10 cellular contexts compared by ENCODE assay signal in genomic region chr12:26226119-26226518, GRCh38. TPM values are rescaled to one million over a fixed set of nuclear protein-coding genes. Genes with fewer than 3 reads are reported as not detected.
DNase-seq lines count a peak whose midpoint lies in the region; ATAC-seq and TF ChIP-seq lines count a peak whose summit lies in the region.
"Had no signal": no experiment of that assay in that cellular context is flagged by ENCODE, and none has a peak within 500 bp of the region (broad histone marks: within the 10 kb centered on the region; RNA-seq: fewer than 3 reads in every experiment).

No MANE protein-coding gene starts in this region.

- H3K27me3 ChIP-seq in SK-N-SH (ENCODE audit: insufficient read depth): no peaks in the 10 kb centered on the region
- peaks cover 0 to 15% (median 0%) of the 10 kb centered on the region in 4 donors for H3K27me3 ChIP-seq in esophagus squamous epithelium
- no peaks in the 10 kb centered on the region for H3K27me3 ChIP-seq in thyroid gland

- POLR2A ChIA-PET in SK-N-SH (lab: Yijun Ruan, JAX): no interaction called here
- POLR2A ChIA-PET in HEK293T (lab: Yijun Ruan, JAX): no interaction called here

- H3K27ac ChIP-seq in SK-N-SH (ENCODE audit: low read depth in 2 of 2, low read length in 1 of 2): no peak overlapping the region
- H3K27ac ChIP-seq in esophagus squamous epithelium: peak overlapping the region in 3 of 4 donors; percentile 35 to 51 (median 47)
- H3K27ac ChIP-seq in thyroid gland: peak overlapping the region; percentile 51 to 66 (median 62)

- TF ChIP-seq POLR2A in esophagus squamous epithelium (IDR thresholded peaks at IDR 0.05): no peak
- TF ChIP-seq POLR2A in thyroid gland (IDR thresholded peaks at IDR 0.05): no peak

- H4K20me1 ChIP-seq in SK-N-SH (ENCODE audit: insufficient read depth): no peaks in the 10 kb centered on the region

- H2AFZ ChIP-seq in SK-N-SH (ENCODE audit: low read depth): peak overlapping the region; percentile 88; the same call in 1 of the 2 replicates

- no peaks in the 10 kb centered on the region for H3F3A ChIP-seq in SK-N-SH (replicated peaks; ENCODE audit: insufficient read depth)

- peak overlapping the region; percentile 83 for H3K4me3 Mint-ChIP-seq in neural crest cell
- no peak overlapping the region for H3K4me3 Mint-ChIP-seq in activated naive CD8-positive, alpha-beta T cell treated with anti-CD3 and anti-CD28 coated beads, Interleukin-2, amount 50 U/mL, for 24 hours

- H3K4me2 ChIP-seq in SK-N-SH: peak overlapping the region; percentile 75

- no peaks in the 10 kb centered on the region for H3K9me3 Mint-ChIP-seq in neural crest cell
- no peaks in the 10 kb centered on the region for H3K9me3 Mint-ChIP-seq in activated naive CD8-positive, alpha-beta T cell treated with anti-CD3 and anti-CD28 coated beads, Interleukin-2, amount 50 U/mL, for 24 hours
- H3K9me3 Mint-ChIP-seq: T-cell had no signal

- H3K4me3 ChIP-seq in SK-N-SH (ENCODE audit: low read depth in 2 of 2, low read length in 1 of 2) (peak overlapping the region; percentile 28 to 49; a peak in 3 of 4 replicates), esophagus squamous epithelium (peak overlapping the region; percentile 23 to 64 (median 42)), thyroid gland (replicated peaks in 1 of 3) (peak overlapping the region in 1 of 3 donors; percentile 35)

- intact Hi-C loops in esophagus squamous epithelium (cut with DNase I) (no loop called here), thyroid gland (cut with DNase I) (no loop called here)

- H3K36me3 ChIP-seq in SK-N-SH (replicated peaks in 1 of 2; ENCODE audit: control insufficient read depth in 1 of 2, insufficient read depth in 2 of 2, low read length in 1 of 2) (no peaks in the 10 kb centered on the region), esophagus squamous epithelium (no peaks in the 10 kb centered on the region), thyroid gland (no peaks in the 10 kb centered on the region)

- CTCF ChIA-PET in SK-N-SH (lab: Yijun Ruan, JAX): interaction anchor here (0.7 to 1.7 kb wide), 5 partner anchors 15 to 210 kb away, joined by 3 to 8 read pairs (median 3); no protein-coding TSS in a partner anchor
- CTCF ChIA-PET in HEK293T (lab: Yijun Ruan, JAX): interaction anchor here (0.5 kb wide), 1 partner anchor 83 kb away, joined by 3 read pairs; no protein-coding TSS in a partner anchor

- no peaks in the 10 kb centered on the region for H3K36me3 Mint-ChIP-seq in neural crest cell (ENCODE audit: low read depth)
- H3K36me3 Mint-ChIP-seq in activated naive CD8-positive, alpha-beta T cell treated with anti-CD3 and anti-CD28 coated beads, Interleukin-2, amount 50 U/mL, for 24 hours (ENCODE audit: low read depth): no peaks in the 10 kb centered on the region
- H3K36me3 Mint-ChIP-seq: T-cell had no signal

- peak overlapping the region; percentile 21; the same call in 1 of the 2 replicates for H3K9ac ChIP-seq in SK-N-SH

- TF ChIP-seq EP300 in SK-N-SH (IDR thresholded peaks at IDR 0.05; ENCODE audit: borderline replicate concordance in 1 of 2, low read depth in 1 of 2, low read length in 1 of 2): no peak

- peaks cover 41% of the 10 kb centered on the region for H3K27me3 Mint-ChIP-seq in neural crest cell (ENCODE audit: low read depth)
- peaks cover 44% of the 10 kb centered on the region for H3K27me3 Mint-ChIP-seq in activated naive CD8-positive, alpha-beta T cell treated with anti-CD3 and anti-CD28 coated beads, Interleukin-2, amount 50 U/mL, for 24 hours

- ATAC-seq in HG02642 (IDR thresholded peaks at IDR 0.05; ENCODE audit: poor library complexity, unreplicated experiment): no peak
- ATAC-seq in activated naive CD8-positive, alpha-beta T cell treated with anti-CD3 and anti-CD28 coated beads, Interleukin-2, amount 50 U/mL, for 24 hours: no peak
- ATAC-seq: T-cell had no signal

- no peaks in the 10 kb centered on the region for H3K9me3 ChIP-seq in SK-N-SH
- H3K9me3 ChIP-seq in esophagus squamous epithelium: no peaks in the 10 kb centered on the region
- no peaks in the 10 kb centered on the region for H3K9me3 ChIP-seq in thyroid gland

- 84% methylated on average over 10 of the region's 10 CpGs for WGBS in SK-N-SH (ENCODE audit: low lambda C conversion rate)
- 37 to 61% methylated on average over 9 to 10 of the region's 10 CpGs for WGBS in esophagus squamous epithelium, 2 donors
- 75 to 79% methylated on average over 10 of the region's 10 CpGs for WGBS in thyroid gland, 2 donors

- H3K27ac Mint-ChIP-seq in neural crest cell (ENCODE audit: unreplicated experiment): no peak overlapping the region
- no peak overlapping the region for H3K27ac Mint-ChIP-seq in activated naive CD8-positive, alpha-beta T cell treated with anti-CD3 and anti-CD28 coated beads, Interleukin-2, amount 50 U/mL, for 24 hours
- H3K27ac Mint-ChIP-seq: T-cell had no signal

- DNase-seq in SK-N-SH (no peak), esophagus squamous epithelium (lab: John Stamatoyannopoulos, UW) (no peak), neural crest cell (ENCODE audit: low read depth, low spot score) (no peak), thyroid gland (no peak), HEK293T (ENCODE audit: extremely low spot score) (no peak), occipital lobe (lab: John Stamatoyannopoulos, UW) (no peak)
- DNase-seq in activated naive CD8-positive, alpha-beta T cell treated with anti-CD3 and anti-CD28 coated beads, Interleukin-2, amount 50 U/mL, for 24 hours: no peak
- DNase-seq: DMS 273 treated with DMSO at 0.1 percent for 48 hours, T-cell had no signal

- no peak for TF ChIP-seq CTCF in SK-N-SH (IDR thresholded peaks at IDR 0.05)
- no peak for TF ChIP-seq CTCF in esophagus squamous epithelium (IDR thresholded peaks at IDR 0.05)
- no peak for TF ChIP-seq CTCF in neural crest cell (conservative IDR thresholded peaks at IDR 0.05)
- no peak for TF ChIP-seq CTCF in thyroid gland (IDR thresholded peaks at IDR 0.05)

- H3K4me1 ChIP-seq in SK-N-SH (ENCODE audit: control insufficient read depth in 1 of 2, insufficient read depth in 2 of 2, low read depth in 1 of 2, low read length in 1 of 2): peaks cover 0 to 10% of the 10 kb centered on the region in 2 experiments; a peak in 2 of 4 replicates
- peaks cover 2 to 17% (median 8%) of the 10 kb centered on the region in 3 donors for H3K4me1 ChIP-seq in esophagus squamous epithelium
- peaks cover 0 to 14% of the 10 kb centered on the region in 2 donors for H3K4me1 ChIP-seq in thyroid gland

- no peak for TF ChIP-seq RAD21 in SK-N-SH (IDR thresholded peaks at IDR 0.05; ENCODE audit: low read length)

- no peaks in the 10 kb centered on the region for H3K79me2 ChIP-seq in SK-N-SH (ENCODE audit: insufficient read depth)

- peaks cover 8% of the 10 kb centered on the region for H3K4me1 Mint-ChIP-seq in neural crest cell
- H3K4me1 Mint-ChIP-seq in activated naive CD8-positive, alpha-beta T cell treated with anti-CD3 and anti-CD28 coated beads, Interleukin-2, amount 50 U/mL, for 24 hours: no peaks in the 10 kb centered on the region

- H3K9me2 ChIP-seq in SK-N-SH: no peaks in the 10 kb centered on the region

TF ChIP-seq in HEK293T, 16 proteins besides CTCF, POLR2A, EP300 and RAD21:
- TF ChIP-seq FOXK2 (IDR thresholded peaks at IDR 0.05): no peak
- no peak for TF ChIP-seq L3MBTL2 (conservative IDR thresholded peaks at IDR 0.05)
- no peak for TF ChIP-seq ARNT (IDR thresholded peaks at IDR 0.05)
- no peak for TF ChIP-seq ELF4 (IDR thresholded peaks at IDR 0.05)
- no peak for TF ChIP-seq SP1 (IDR thresholded peaks at IDR 0.05)
- TF ChIP-seq FOXA1 (IDR thresholded peaks at IDR 0.05): no peak
- TF ChIP-seq HDGF (IDR thresholded peaks at IDR 0.05; ENCODE audit: borderline replicate concordance): no peak
- TF ChIP-seq CTBP1 (IDR thresholded peaks at IDR 0.05; ENCODE audit: borderline replicate concordance): no peak
- TF ChIP-seq TARDBP (IDR thresholded peaks at IDR 0.05): no peak
- no peak for TF ChIP-seq BHLHE40 (IDR thresholded peaks at IDR 0.05; ENCODE audit: borderline replicate concordance)
- TF ChIP-seq SUZ12 (IDR thresholded peaks at IDR 0.05): no peak
- no peak for TF ChIP-seq LEF1 (IDR thresholded peaks at IDR 0.05; ENCODE audit: borderline replicate concordance)
- TF ChIP-seq PKNOX1 (IDR thresholded peaks at IDR 0.05): no peak
- TF ChIP-seq NFRKB (IDR thresholded peaks at IDR 0.05): no peak
- TF ChIP-seq ZNF384 (IDR thresholded peaks at IDR 0.05): no peak
- no peak for TF ChIP-seq FOXM1 (IDR thresholded peaks at IDR 0.05; ENCODE audit: borderline replicate concordance)
TF ChIP-seq in HEK293T: peak in this region for 0.

RNA-seq across cellular contexts. Expression of gene SSPN, which starts 30.7 kb away (rescaled TPM):
- 5.9 and 11.7 TPM in 2 replicates for polyA plus RNA-seq in SK-N-SH (2012; rRNA removed)
- 7.9 and 9.7 TPM in 2 replicates for polyA plus RNA-seq in SK-N-SH (2012; cell fraction: cytosol; rRNA removed)
- polyA plus RNA-seq in SK-N-SH (2012; cell fraction: nucleus; rRNA removed): 5.4 and 7.4 TPM in 2 replicates
- total RNA-seq in esophagus squamous epithelium: 10 to 100 TPM in 1 of 4 donors, 1 to 10 TPM in 2, under 1 TPM in 1; 0.99 to 11.3 (median 3.1) TPM
- total RNA-seq in neural crest cell: 4.1 and 4.7 TPM in 2 replicates
- total RNA-seq in thyroid gland: 10 to 100 TPM; 20.1 to 25.0 (median 22.2) TPM
- 3.7 TPM for total RNA-seq in occipital lobe

Comparison
In these comparisons a context has a peak if more than half of its experiments do, and no peak if none do; other contexts are left out.
1. H3K27ac ChIP-seq: peak in esophagus squamous epithelium (3 of 4) and thyroid gland (3 of 3); none in SK-N-SH (0 of 2).